ENCODE assay signal across 8 cellular contexts in genomic region chr2:233267516-233268245, GRCh38. TPM values are rescaled to one million over a fixed set of nuclear protein-coding genes. Genes with fewer than 3 reads are reported as not detected.
DNase-seq lines count a peak whose midpoint lies in the region; ATAC-seq lines count a peak whose summit lies in the region.

No MANE protein-coding gene starts in this region.

- peaks cover 71% of the 10 kb centered on the region for H3K36me3 Mint-ChIP-seq in activated CD8-positive, alpha-beta memory T cell treated with anti-CD3 and anti-CD28 coated beads, Interleukin-2, amount 10 ng/mL, durations not matched to agents 7 days and 5 days

- peak overlapping the region; percentile 70 for H3K4me3 Mint-ChIP-seq in activated CD8-positive, alpha-beta memory T cell treated with anti-CD3 and anti-CD28 coated beads, Interleukin-2, amount 10 ng/mL, durations not matched to agents 7 days and 5 days

- no peaks in the 10 kb centered on the region for H3K9me3 Mint-ChIP-seq in activated CD8-positive, alpha-beta memory T cell treated with anti-CD3 and anti-CD28 coated beads, Interleukin-2, amount 10 ng/mL, durations not matched to agents 7 days and 5 days (ENCODE audit: low read depth)

- intact Hi-C loops in sciatic nerve (cut with DNase I): no loop called here

- no peaks in the 10 kb centered on the region for H3K27me3 Mint-ChIP-seq in activated CD8-positive, alpha-beta memory T cell treated with anti-CD3 and anti-CD28 coated beads, Interleukin-2, amount 10 ng/mL, durations not matched to agents 7 days and 5 days

- peak; percentile 87 for ATAC-seq in GM18909 (IDR thresholded peaks at IDR 0.05; ENCODE audit: poor library complexity, unreplicated experiment)
- peak; percentile 77 for ATAC-seq in HG03196 (IDR thresholded peaks at IDR 0.05; ENCODE audit: unreplicated experiment)
- ATAC-seq in activated CD8-positive, alpha-beta memory T cell treated with anti-CD3 and anti-CD28 coated beads, Interleukin-2, amount 10 ng/mL, durations not matched to agents 7 days and 5 days: peak; percentile 94
- ATAC-seq in sciatic nerve: peak; percentile 50
- no peak for ATAC-seq in GM18858 (IDR thresholded peaks at IDR 0.05; ENCODE audit: unreplicated experiment)

- peak overlapping the region; percentile 98 for H3K27ac Mint-ChIP-seq in activated CD8-positive, alpha-beta memory T cell treated with anti-CD3 and anti-CD28 coated beads, Interleukin-2, amount 10 ng/mL, durations not matched to agents 7 days and 5 days

- H3K4me1 Mint-ChIP-seq in activated CD8-positive, alpha-beta memory T cell treated with anti-CD3 and anti-CD28 coated beads, Interleukin-2, amount 10 ng/mL, durations not matched to agents 7 days and 5 days: peaks cover 71% of the 10 kb centered on the region

- CTCF ChIA-PET in activated CD8-positive, alpha-beta memory T cell treated with anti-CD3 and anti-CD28 coated beads, Interleukin-2, amount 10 ng/mL, durations not matched to agents 7 days and 5 days (lab: Charles Lee): interaction anchor here (1.0 to 8.7 kb wide), 13 partner anchors 9 to 214 kb away, joined by 3 to 93 read pairs (median 4); partner anchors contain the start of genes ATG16L1 and DGKD

- DNase-seq in activated CD8-positive, alpha-beta memory T cell treated with anti-CD3 and anti-CD28 coated beads, Interleukin-2, amount 10 ng/mL, durations not matched to agents 7 days and 5 days: peak; percentile 96
- no peak for DNase-seq in sciatic nerve (ENCODE audit: low spot score)
- DNase-seq in NCI-H69 (lab: John Stamatoyannopoulos, UW): no peak
- no peak for DNase-seq in 8988T
- DNase-seq in DMS79 (lab: John Stamatoyannopoulos, UW): no peak

RNA-seq across cellular contexts. Expression of gene ATG16L1, which starts 16.2 kb away (rescaled TPM):
- 10 to 100 TPM; 62.8 to 63.8 TPM for total RNA-seq in activated CD8-positive, alpha-beta memory T cell treated with anti-CD3 and anti-CD28 coated beads, Interleukin-2, amount 10 ng/mL, durations not matched to agents 7 days and 5 days
- 26.4 TPM for total RNA-seq in sciatic nerve

RNA-seq across cellular contexts. Expression of gene SAG, which starts 39.9 kb away (rescaled TPM):
- total RNA-seq in activated CD8-positive, alpha-beta memory T cell treated with anti-CD3 and anti-CD28 coated beads, Interleukin-2, amount 10 ng/mL, durations not matched to agents 7 days and 5 days: under 1 TPM; 0.09 to 0.23 TPM
- total RNA-seq in sciatic nerve: not detected
